Comparison of ENCODE assay signal across 8 cellular contexts in genomic region chr10:35195361-35196306, GRCh38.
DNase-seq lines count a peak whose midpoint lies in the region; ATAC-seq and TF ChIP-seq lines count a peak whose summit lies in the region.

No MANE protein-coding gene starts in this region.

- DNase-seq in EH (ENCODE audit: low read depth) (peak; percentile 94), foreskin melanocyte (peak; percentile 97), neuronal stem cell (ENCODE audit: low spot score) (peak; percentile 59)
- peak; percentile 89 for DNase-seq in activated effector memory CD4-positive, alpha-beta T cell treated with anti-CD3 and anti-CD28 coated beads, Interleukin-2, amount 50 U/mL, for 16 hours

- H3K4me3 ChIP-seq in KMS-11 (IDR thresholded peaks at IDR 0.05; ENCODE audit: insufficient read depth, low read depth, low read length), result no peak overlapping the region
- peak overlapping the region; percentile 51 to 69 for H3K4me3 ChIP-seq in neuronal stem cell (ENCODE audit: low read length in 2 of 2)

- H2AK5ac ChIP-seq in neuronal stem cell (ENCODE audit: low read depth, low read length), result no peak overlapping the region

- H2AFZ ChIP-seq in KMS-11 (ENCODE audit: low read depth) (no peak overlapping the region), neuronal stem cell (ENCODE audit: low read length) (peak overlapping the region; percentile 90)

- no peak overlapping the region for H2BK120ac ChIP-seq in neuronal stem cell (ENCODE audit: low read depth, low read length)

- no peaks in the 10 kb centered on the region for H3K27me3 ChIP-seq in KMS-11 (ENCODE audit: insufficient read depth, low read depth)
- no peaks in the 10 kb centered on the region for H3K27me3 ChIP-seq in neuronal stem cell (ENCODE audit: control insufficient read depth in 3 of 3, insufficient read depth in 3 of 3, low read depth in 1 of 3, low read length in 3 of 3)

- no peak overlapping the region for H2BK15ac ChIP-seq in neuronal stem cell (ENCODE audit: low read length)

- no peaks in the 10 kb centered on the region for H3K79me2 ChIP-seq in KMS-11 (ENCODE audit: insufficient read depth, low read depth)

- H3K9me3 ChIP-seq in neuronal stem cell (replicated peaks in 1 of 2; ENCODE audit: control insufficient read depth in 2 of 2, insufficient read depth in 1 of 2, low read depth in 1 of 2, low read length in 2 of 2), result peaks cover 0 to 3% of the 10 kb centered on the region in 2 donors

- no peaks in the 10 kb centered on the region for H3K79me1 ChIP-seq in neuronal stem cell (ENCODE audit: low read depth, low read length)

- no CpG with 5 or more reads among the region's 15 CpGs for WGBS in neuronal stem cell (ENCODE audit: extremely low coverage in 2 of 2, insufficient read length in 2 of 2, insufficient replicate concordance in 1 of 2), 2 donors

- ATAC-seq in GM21737 (IDR thresholded peaks at IDR 0.05; ENCODE audit: unreplicated experiment), result peak; percentile 94

- H3K27ac ChIP-seq in KMS-11 (no peak overlapping the region), neuronal stem cell (replicated peaks; ENCODE audit: low read length) (peak overlapping the region; percentile 92), temporal lobe (ENCODE audit: low read depth, low read length) (peak overlapping the region; percentile 70)

- no peak overlapping the region for H3K4ac ChIP-seq in neuronal stem cell (ENCODE audit: low read length)

- no peak overlapping the region for H3K4me2 ChIP-seq in KMS-11
- H3K4me2 ChIP-seq in neuronal stem cell (ENCODE audit: insufficient read depth, low read length, poor library complexity, severe bottlenecking), result peak overlapping the region; percentile 61

- no peak overlapping the region for H4K8ac ChIP-seq in neuronal stem cell (ENCODE audit: low read depth, low read length)

- H3K9ac ChIP-seq in KMS-11, result no peak overlapping the region
- no peak overlapping the region for H3K9ac ChIP-seq in neuronal stem cell (ENCODE audit: low read depth, low read length, poor library complexity)

- peak; percentile 82 for TF ChIP-seq CTCF in KMS-11 (conservative IDR thresholded peaks at IDR 0.05; ENCODE audit: low read depth, low read length)

- H3K4me1 ChIP-seq in KMS-11 (ENCODE audit: low read depth, poor library complexity, severe bottlenecking) (no peaks in the 10 kb centered on the region), neuronal stem cell (ENCODE audit: control insufficient read depth in 2 of 2, insufficient read depth in 1 of 2, low read depth in 1 of 2, low read length in 2 of 2) (peaks cover 2 to 4% of the 10 kb centered on the region in 2 donors)

- no peak overlapping the region for H3K23ac ChIP-seq in neuronal stem cell (ENCODE audit: low read depth, low read length, poor library complexity)

- H4K91ac ChIP-seq in neuronal stem cell (ENCODE audit: low read depth, low read length, poor library complexity), result no peak overlapping the region

- no peak overlapping the region for H3K18ac ChIP-seq in neuronal stem cell (ENCODE audit: low read length)

- no peaks in the 10 kb centered on the region for H4K20me1 ChIP-seq in KMS-11 (ENCODE audit: insufficient read depth)

- H2BK5ac ChIP-seq in neuronal stem cell (ENCODE audit: low read length), result no peak overlapping the region

- no peaks in the 10 kb centered on the region for H3K36me3 ChIP-seq in KMS-11 (ENCODE audit: insufficient read depth)
- peaks cover 0 to 3% of the 10 kb centered on the region in 2 donors for H3K36me3 ChIP-seq in neuronal stem cell (replicated peaks in 1 of 2; ENCODE audit: control insufficient read depth in 2 of 2, insufficient read depth in 2 of 2, low read length in 2 of 2)

- no peak overlapping the region for H3K14ac ChIP-seq in neuronal stem cell (ENCODE audit: low read length)

- TF ChIP-seq POLR2A in Raji (IDR thresholded peaks at IDR 0.05; ENCODE audit: insufficient read depth, low read depth, low read length), result peak; percentile 77

- H2BK12ac ChIP-seq in neuronal stem cell (ENCODE audit: low read length), result no peak overlapping the region
